ENCODE assay signal across 17 cellular contexts in the genomic region with DNA sequence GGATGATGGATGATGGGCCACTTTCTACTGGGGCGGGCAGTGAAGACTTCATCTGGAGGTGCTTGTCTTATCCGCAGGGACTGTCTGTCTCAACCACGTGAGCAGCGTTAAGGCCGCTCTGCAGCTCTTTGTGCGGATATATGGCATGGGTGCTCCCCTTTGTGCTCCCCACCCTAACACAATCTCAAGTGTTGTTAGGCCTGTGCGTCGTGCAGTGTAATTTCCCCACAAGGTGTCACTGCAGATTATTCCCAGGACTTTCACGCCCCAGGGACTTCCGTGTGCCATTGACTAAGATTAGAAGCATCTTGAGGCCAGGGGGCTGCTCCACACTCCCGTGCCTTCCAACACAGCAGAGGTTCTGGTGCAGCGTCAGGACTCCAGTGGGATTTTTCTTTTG.
DNase-seq lines count a peak whose midpoint lies in the region; ATAC-seq, FAIRE-seq and TF ChIP-seq lines count a peak whose summit lies in the region.
"Had no signal": no experiment of that assay in that cellular context is flagged by ENCODE, and none has a peak within 500 bp of the region (broad histone marks: within the 10 kb centered on the region; RNA-seq: fewer than 3 reads in every experiment).

No MANE protein-coding gene starts in this region.

- CTCF ChIA-PET in HCT116 (lab: Charles Lee) = no interaction called here
- CTCF ChIA-PET in RWPE1 (lab: Yijun Ruan, JAX) = no interaction called here

- H2AFZ ChIP-seq in HCT116 (ENCODE audit: low read depth, low read length, poor library complexity, severe bottlenecking) (no peak overlapping the region), keratinocyte (ENCODE audit: control insufficient read depth, low read length) (no peak overlapping the region)

- dilution Hi-C loops in keratinocyte (cut with MboI; ENCODE audit: extremely low pct_ligation_motif_present, low sequenced_read_pairs) = no loop called here

- TF ChIP-seq CTCF in HCT116 (IDR thresholded peaks at IDR 0.05 in 2 of 3, conservative IDR thresholded peaks at IDR 0.05 in 1 of 3; ENCODE audit: borderline replicate concordance in 1 of 3, insufficient read depth in 1 of 3, low read depth in 2 of 3, low read length in 2 of 3) = 0 out of 6 replicates have a peak, but pooled peaks of 1 of the 3 experiments have one; percentile 13
- TF ChIP-seq CTCF in RWPE1 (conservative IDR thresholded peaks at IDR 0.05; ENCODE audit: low read depth) = no peak
- peak in 2 of 3 experiments; percentile 5 to 46 for TF ChIP-seq CTCF in keratinocyte (optimal IDR thresholded peaks at IDR 0.05 in 1 of 3, IDR thresholded peaks at IDR 0.05 in 1 of 3, conservative IDR thresholded peaks at IDR 0.05 in 1 of 3; ENCODE audit: extremely low read depth in 1 of 3, insufficient read depth in 2 of 3, low read length in 3 of 3)

- TF ChIP-seq POLR2A in HCT116 (IDR thresholded peaks at IDR 0.05; ENCODE audit: borderline replicate concordance, extremely low read depth, insufficient read depth, insufficient read length) = no peak

- peaks cover 19 to 27% of the 10 kb centered on the region in 2 experiments for H3K4me1 ChIP-seq in HCT116 (ENCODE audit: control insufficient read depth in 1 of 2, insufficient read depth in 2 of 2, low read length in 2 of 2)
- peaks cover 32% of the 10 kb centered on the region for H3K4me1 ChIP-seq in keratinocyte (ENCODE audit: control insufficient read depth, extremely low read depth, insufficient read depth, low read length)

- RAD21 ChIA-PET in HCT116 (lab: Charles Lee; ENCODE audit: low non-redundant PET in 1 of 2, low total read pairs in 2 of 2, uncharacterized antibody in 2 of 2, unreplicated experiment in 2 of 2) = no interaction called here

- H3K4me3 ChIP-seq in HCT116 (replicated peaks in 1 of 2; ENCODE audit: low read depth in 1 of 2, low read length in 2 of 2) = no peak overlapping the region
- no peak overlapping the region for H3K4me3 ChIP-seq in keratinocyte (ENCODE audit: control insufficient read depth in 2 of 3, extremely low read depth in 1 of 3, insufficient read depth in 2 of 3, low read depth in 1 of 3, low read length in 3 of 3)
- H3K4me3 ChIP-seq: GM12878, K562 had no signal

- H3K9ac ChIP-seq in HCT116 (ENCODE audit: low read length) = no peak overlapping the region
- no peak overlapping the region for H3K9ac ChIP-seq in keratinocyte (ENCODE audit: control insufficient read depth, extremely low read depth, insufficient read depth, low read length)

- no peaks in the 10 kb centered on the region for H3K9me2 ChIP-seq in HCT116 (ENCODE audit: insufficient read depth)

- peaks cover 12% of the 10 kb centered on the region for H3K79me2 ChIP-seq in HCT116 (ENCODE audit: insufficient read depth, low read length)
- H3K79me2 ChIP-seq in keratinocyte (ENCODE audit: control insufficient read depth, insufficient read depth, low read length) = peaks cover 51% of the 10 kb centered on the region

- peak; percentile 15 for DNase-seq in D341Med (ENCODE audit: low spot score)
- no peak for DNase-seq in HCT116 (ENCODE audit: low read depth, low spot score)
- no peak for DNase-seq in RWPE1 (ENCODE audit: low spot score)
- DNase-seq in keratinocyte (ENCODE audit: low read depth, low spot score) = no peak
- DNase-seq in stimulated activated CD4-positive, alpha-beta T cell treated with anti-CD3 and anti-CD28 coated beads, Interleukin-1b, Interleukin-23, amount 100 ng/mL, for 48 hours = no peak
- no peak for DNase-seq in OCI-M1 (lab: John Stamatoyannopoulos, UW)
- DNase-seq: C1 segment of cervical spinal cord, DMS153, NCI-H1092 treated with DMSO at 0.1 percent for 48 hours, NCI-H1694, NCI-H2107, NCI-H345, NCI-H748 treated with DMSO at 0.1 percent for 48 hours, SW 1271 had no signal

- H3K27me3 ChIP-seq in HCT116 (ENCODE audit: insufficient read depth, low read length) (no peaks in the 10 kb centered on the region), keratinocyte (ENCODE audit: control insufficient read depth, extremely low read depth, insufficient read depth, low read length) (no peaks in the 10 kb centered on the region)

- H3K4me2 ChIP-seq in HCT116 (ENCODE audit: low read length) (no peak overlapping the region), keratinocyte (ENCODE audit: control insufficient read depth, extremely low read depth, insufficient read depth, low read depth, low read length) (no peak overlapping the region)

- intact Hi-C loops in HCT116 (cut with micrococcal nuclease) = no loop called here

- no peaks in the 10 kb centered on the region for H3K9me3 ChIP-seq in HCT116 (ENCODE audit: control insufficient read depth in 1 of 2, insufficient read depth in 1 of 2, low read depth in 1 of 2, low read length in 2 of 2)
- no peaks in the 10 kb centered on the region for H3K9me3 ChIP-seq in keratinocyte (ENCODE audit: control insufficient read depth, low read depth, low read length)

- TF ChIP-seq RAD21 in HCT116 (IDR thresholded peaks at IDR 0.05; ENCODE audit: low read depth) = no peak

- H4K20me1 ChIP-seq in HCT116 (ENCODE audit: insufficient read depth) (no peaks in the 10 kb centered on the region), keratinocyte (ENCODE audit: control insufficient read depth, extremely low read depth, insufficient read depth, low read length) (no peaks in the 10 kb centered on the region)

- BruUV-seq in HCT116 (replicated peaks; lab: Mats Ljungman, UMichigan) = no TSS peak

- FAIRE-seq in keratinocyte (lab: Jason Lieb, UNC) = no peak
- FAIRE-seq: GM12878, K562 had no signal

- H3K36me3 ChIP-seq in HCT116 (ENCODE audit: control insufficient read depth in 1 of 2, insufficient read depth in 2 of 2, low read length in 2 of 2) = no peaks in the 10 kb centered on the region
- peaks cover 1 to 5% of the 10 kb centered on the region in 2 experiments for H3K36me3 ChIP-seq in keratinocyte (ENCODE audit: control insufficient read depth in 2 of 2, extremely low read depth in 1 of 2, insufficient read depth in 2 of 2, low read length in 2 of 2)

- POLR2A ChIA-PET in HCT116 (lab: Charles Lee) = no interaction called here
- POLR2A ChIA-PET in RWPE1 (lab: Yijun Ruan, JAX; ENCODE audit: low non-redundant PET) = no interaction called here

- 0 out of 2 replicates have a peak, but pooled peaks have one; percentile 26 for ATAC-seq in HCT116
- no peak for ATAC-seq in HG03025 (IDR thresholded peaks at IDR 0.05; ENCODE audit: low FRiP score, unreplicated experiment)
- ATAC-seq: GM12878, K562 had no signal

- H3K27ac ChIP-seq in HCT116 (ENCODE audit: low read depth, low read length) = no peak overlapping the region
- peak overlapping the region; percentile 76 for H3K27ac ChIP-seq in RWPE1
- H3K27ac ChIP-seq in keratinocyte (ENCODE audit: control insufficient read depth, insufficient read depth, low read length) = no peak overlapping the region

- peaks cover 2% of the 10 kb centered on the region for H3K9me1 ChIP-seq in keratinocyte (ENCODE audit: control insufficient read depth, extremely low read depth, insufficient read depth, low read length)

TF ChIP-seq in HCT116, 20 proteins besides CTCF, POLR2A, EP300 and RAD21 (continues in another document):
- TF ChIP-seq, protein P1, sequence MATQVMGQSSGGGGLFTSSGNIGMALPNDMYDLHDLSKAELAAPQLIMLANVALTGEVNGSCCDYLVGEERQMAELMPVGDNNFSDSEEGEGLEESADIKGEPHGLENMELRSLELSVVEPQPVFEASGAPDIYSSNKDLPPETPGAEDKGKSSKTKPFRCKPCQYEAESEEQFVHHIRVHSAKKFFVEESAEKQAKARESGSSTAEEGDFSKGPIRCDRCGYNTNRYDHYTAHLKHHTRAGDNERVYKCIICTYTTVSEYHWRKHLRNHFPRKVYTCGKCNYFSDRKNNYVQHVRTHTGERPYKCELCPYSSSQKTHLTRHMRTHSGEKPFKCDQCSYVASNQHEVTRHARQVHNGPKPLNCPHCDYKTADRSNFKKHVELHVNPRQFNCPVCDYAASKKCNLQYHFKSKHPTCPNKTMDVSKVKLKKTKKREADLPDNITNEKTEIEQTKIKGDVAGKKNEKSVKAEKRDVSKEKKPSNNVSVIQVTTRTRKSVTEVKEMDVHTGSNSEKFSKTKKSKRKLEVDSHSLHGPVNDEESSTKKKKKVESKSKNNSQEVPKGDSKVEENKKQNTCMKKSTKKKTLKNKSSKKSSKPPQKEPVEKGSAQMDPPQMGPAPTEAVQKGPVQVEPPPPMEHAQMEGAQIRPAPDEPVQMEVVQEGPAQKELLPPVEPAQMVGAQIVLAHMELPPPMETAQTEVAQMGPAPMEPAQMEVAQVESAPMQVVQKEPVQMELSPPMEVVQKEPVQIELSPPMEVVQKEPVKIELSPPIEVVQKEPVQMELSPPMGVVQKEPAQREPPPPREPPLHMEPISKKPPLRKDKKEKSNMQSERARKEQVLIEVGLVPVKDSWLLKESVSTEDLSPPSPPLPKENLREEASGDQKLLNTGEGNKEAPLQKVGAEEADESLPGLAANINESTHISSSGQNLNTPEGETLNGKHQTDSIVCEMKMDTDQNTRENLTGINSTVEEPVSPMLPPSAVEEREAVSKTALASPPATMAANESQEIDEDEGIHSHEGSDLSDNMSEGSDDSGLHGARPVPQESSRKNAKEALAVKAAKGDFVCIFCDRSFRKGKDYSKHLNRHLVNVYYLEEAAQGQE (IDR thresholded peaks at IDR 0.05; ENCODE audit: low read depth) = no peak
- TF ChIP-seq CBX3 (IDR thresholded peaks at IDR 0.05; ENCODE audit: low read depth) (no peak), EZH2 (IDR thresholded peaks at IDR 0.05) (no peak), FOSL1 (IDR thresholded peaks at IDR 0.05; ENCODE audit: low read depth) (no peak), EZH2phosphoT487 (IDR thresholded peaks at IDR 0.05; ENCODE audit: borderline replicate concordance) (no peak), CEBPB (IDR thresholded peaks at IDR 0.05; ENCODE audit: low read depth) (no peak), TCF7L2 (IDR thresholded peaks at IDR 0.05; ENCODE audit: borderline replicate concordance, extremely low read depth, insufficient read depth, insufficient read length) (no peak), YY1 (IDR thresholded peaks at IDR 0.05; ENCODE audit: extremely low read depth, insufficient replicate concordance, low read depth, low read length) (no peak)
- TF ChIP-seq, protein P2, sequence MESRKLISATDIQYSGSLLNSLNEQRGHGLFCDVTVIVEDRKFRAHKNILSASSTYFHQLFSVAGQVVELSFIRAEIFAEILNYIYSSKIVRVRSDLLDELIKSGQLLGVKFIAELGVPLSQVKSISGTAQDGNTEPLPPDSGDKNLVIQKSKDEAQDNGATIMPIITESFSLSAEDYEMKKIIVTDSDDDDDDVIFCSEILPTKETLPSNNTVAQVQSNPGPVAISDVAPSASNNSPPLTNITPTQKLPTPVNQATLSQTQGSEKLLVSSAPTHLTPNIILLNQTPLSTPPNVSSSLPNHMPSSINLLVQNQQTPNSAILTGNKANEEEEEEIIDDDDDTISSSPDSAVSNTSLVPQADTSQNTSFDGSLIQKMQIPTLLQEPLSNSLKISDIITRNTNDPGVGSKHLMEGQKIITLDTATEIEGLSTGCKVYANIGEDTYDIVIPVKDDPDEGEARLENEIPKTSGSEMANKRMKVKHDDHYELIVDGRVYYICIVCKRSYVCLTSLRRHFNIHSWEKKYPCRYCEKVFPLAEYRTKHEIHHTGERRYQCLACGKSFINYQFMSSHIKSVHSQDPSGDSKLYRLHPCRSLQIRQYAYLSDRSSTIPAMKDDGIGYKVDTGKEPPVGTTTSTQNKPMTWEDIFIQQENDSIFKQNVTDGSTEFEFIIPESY (IDR thresholded peaks at IDR 0.05; ENCODE audit: extremely low read depth, insufficient replicate concordance, low read length) = no peak
